In the genomic region with DNA sequence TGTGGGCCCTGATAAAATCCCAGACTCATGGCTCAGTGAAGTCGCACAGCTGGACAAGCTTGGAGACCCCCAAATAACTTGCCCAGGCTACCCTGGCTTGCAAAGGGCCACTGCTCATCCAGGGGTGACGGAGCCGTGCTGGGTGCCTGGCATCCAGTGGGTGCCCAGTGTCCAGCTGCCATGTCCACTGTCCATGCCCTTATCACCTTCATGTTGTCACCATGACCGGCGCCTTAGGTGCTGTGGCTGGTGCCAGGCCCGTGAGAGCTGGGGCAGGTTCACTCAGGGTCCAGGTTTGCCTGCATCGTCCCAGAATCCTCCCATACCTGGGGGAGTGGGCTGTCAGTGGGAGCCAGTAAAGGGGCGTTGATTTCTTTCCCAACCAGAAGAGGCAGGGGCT, we compare ENCODE assay signal across 23 cellular contexts. TPM values are rescaled to one million over a fixed set of nuclear protein-coding genes. Genes with fewer than 3 reads are reported as not detected.
DNase-seq lines count a peak whose midpoint lies in the region; ATAC-seq and TF ChIP-seq lines count a peak whose summit lies in the region.
"Had no signal": no experiment of that assay in that cellular context is flagged by ENCODE, and none has a peak within 500 bp of the region (broad histone marks: within the 10 kb centered on the region; RNA-seq: fewer than 3 reads in every experiment).

No MANE protein-coding gene starts in this region.

- H3K9me3 ChIP-seq in heart right ventricle (no peaks in the 10 kb centered on the region), sigmoid colon (no peaks in the 10 kb centered on the region), WERI-Rb-1 (ENCODE audit: severe bottlenecking) (no peaks in the 10 kb centered on the region)
- H3K9me3 ChIP-seq: A549, HAP-1, tibial nerve had no signal

- TF ChIP-seq POLR2A in sigmoid colon (IDR thresholded peaks at IDR 0.05): no peak

- H3K36me3 ChIP-seq in heart right ventricle (peaks cover 0 to 44% (median 0%) of the 10 kb centered on the region in 9 donors), sigmoid colon (peaks cover 0 to 24% (median 11%) of the 10 kb centered on the region in 4 donors), WERI-Rb-1 (peaks cover 3% of the 10 kb centered on the region; the same call in 1 of the 2 replicates)

- no peak for TF ChIP-seq EP300 in sigmoid colon (IDR thresholded peaks at IDR 0.05)

- H3K4me1 ChIP-seq in heart right ventricle (peaks cover 37 to 56% (median 52%) of the 10 kb centered on the region in 9 donors), sigmoid colon (peaks cover 0 to 59% (median 58%) of the 10 kb centered on the region in 4 donors)
- H3K4me1 ChIP-seq: HAP-1 had no signal

- H3K27ac ChIP-seq in heart right ventricle: peak overlapping the region; percentile 78 to 94 (median 84)
- peak overlapping the region; percentile 87 to 92 (median 90) for H3K27ac ChIP-seq in sigmoid colon
- H3K27ac ChIP-seq in WERI-Rb-1: no peak overlapping the region
- H3K27ac ChIP-seq: A549 had no signal

- TF ChIP-seq CTCF in heart right ventricle (IDR thresholded peaks at IDR 0.05) (no peak), sigmoid colon (IDR thresholded peaks at IDR 0.05) (no peak), WERI-Rb-1 (IDR thresholded peaks at IDR 0.05; ENCODE audit: low read depth, low read length) (no peak)

- DNase-seq in heart right ventricle (no peak), cardiac septum (ENCODE audit: low spot score) (no peak), left ventricle myocardium superior (peak; percentile 26), sigmoid colon (no peak), WERI-Rb-1 (no peak), GM19240 (ENCODE audit: insufficient read length, low spot score) (no peak)
- DNase-seq: activated CD4-positive, alpha-beta T cell treated with anti-CD3 and anti-CD28 coated beads, Interleukin-2, amount 50 U/mL, for 48 hours; activated T-cell treated with anti-CD3 and anti-CD28 coated beads, Interleukin-2, amount 50 U/mL, for 48 hours; CD4-positive, alpha-beta memory T cell; DND-41; hippocampal formation; kidney glomerular epithelial cell; NCI-H1092; stimulated activated CD4-positive, alpha-beta T cell treated with anti-CD3 and anti-CD28 coated beads, Interleukin-4, amount 100 ng/mL, for 4 hours; stimulated activated CD8-positive, alpha-beta memory T cell treated with anti-CD3 and anti-CD28 coated beads, Interleukin-4, amount 100 ng/mL, for 48 hours had no signal

- WGBS in heart right ventricle, 2 donors: 81 to 82% methylated on average over 8 of the region's 8 CpGs
- 96 to 97% methylated on average over 8 of the region's 8 CpGs for WGBS in sigmoid colon, 2 donors

- H3K4me3 ChIP-seq in heart right ventricle (no peak overlapping the region), sigmoid colon (no peak overlapping the region), WERI-Rb-1 (ENCODE audit: low read depth, low read length) (no peak overlapping the region)
- H3K4me3 ChIP-seq: A549, HAP-1, K562, tibial nerve had no signal

- no peak for ATAC-seq in heart right ventricle
- no peak for ATAC-seq in left ventricle myocardium superior
- ATAC-seq in GM21390 (IDR thresholded peaks at IDR 0.05; ENCODE audit: unreplicated experiment): no peak
- ATAC-seq in GM21528 (IDR thresholded peaks at IDR 0.05; ENCODE audit: low FRiP score, unreplicated experiment): no peak
- ATAC-seq: A549; activated naive CD4-positive, alpha-beta T cell treated with anti-CD3 and anti-CD28 coated beads, Interleukin-2, amount 50 U/mL, for 72 hours; esophagus mucosa had no signal

- intact Hi-C loops in heart right ventricle (cut with DNase I) (loop anchor here in 6 of 10 donors (2.0 to 5.0 kb wide), 3 partner anchors 15 to 57 kb away; partner anchors contain the start of gene LRP5 (in 4 of the 6)), cardiac septum (cut with DNase I) (no loop called here), left ventricle myocardium superior (cut with micrococcal nuclease) (no loop called here), sigmoid colon (cut with DNase I) (loop anchor here (2.0 kb wide), 1 partner anchor 15 kb away; no protein-coding TSS in a partner anchor)

- H3K27me3 ChIP-seq in heart right ventricle (peaks cover 0 to 3% (median 0%) of the 10 kb centered on the region in 7 donors), sigmoid colon (no peaks in the 10 kb centered on the region), WERI-Rb-1 (ENCODE audit: insufficient read depth, low read depth, severe bottlenecking) (no peaks in the 10 kb centered on the region)
- H3K27me3 ChIP-seq: tibial nerve had no signal

RNA-seq across cellular contexts. Expression of gene LRP5, which starts 57.4 kb away (rescaled TPM):
- total RNA-seq in heart right ventricle (10 to 100 TPM; 33.9 to 73.3 (median 46.3) TPM), cardiac septum (38.6 TPM), left ventricle myocardium superior (64.8 TPM), sigmoid colon (10 to 100 TPM; 18.3 to 43.8 (median 29.2) TPM)
- polyA plus RNA-seq in heart right ventricle (10 to 100 TPM; 23.2 to 71.6 TPM), sigmoid colon (10 to 100 TPM; 18.0 to 63.1 (median 20.4) TPM)

Comparison
In these comparisons a context has a peak if more than half of its experiments do, and no peak if none do; other contexts are left out.
1. intact Hi-C loops: an anchor here in heart right ventricle (2.0 to 5.0 kb wide) and sigmoid colon (2.0 kb wide); none called in cardiac septum and left ventricle myocardium superior.